In genomic region chr22:50178871-50179869, GRCh38 we compare ENCODE assay signal across 29 cellular contexts. TPM values are rescaled to one million over a fixed set of nuclear protein-coding genes. Genes with fewer than 3 reads are reported as not detected.
DNase-seq lines count a peak whose midpoint lies in the region; ATAC-seq, FAIRE-seq and TF ChIP-seq lines count a peak whose summit lies in the region.
"Had no signal": no experiment of that assay in that cellular context is flagged by ENCODE, and none has a peak within 500 bp of the region (broad histone marks: within the 10 kb centered on the region; RNA-seq: fewer than 3 reads in every experiment).

No MANE protein-coding gene starts in this region.

- no peaks in the 10 kb centered on the region for H3K9me3 Mint-ChIP-seq in activated naive CD8-positive, alpha-beta T cell treated with anti-CD3 and anti-CD28 coated beads, Interleukin-2, amount 10 ng/mL, durations not matched to agents 7 days and 5 days
- no peaks in the 10 kb centered on the region for H3K9me3 Mint-ChIP-seq in activated naive CD8-positive, alpha-beta T cell treated with anti-CD3 and anti-CD28 coated beads, Interleukin-2, amount 50 U/mL, for 24 hours
- H3K9me3 Mint-ChIP-seq: CD8-positive, alpha-beta memory T cell; nephron; T-helper 1 cell treated with Interleukin-12 subunit alpha and Interleukin-12 subunit beta and Interleukin-4 antibody, amounts not matched to agents 30 μg/mL and 1 μg/mL, for 36 hours had no signal

- H3K27me3 ChIP-seq in RWPE2 (ENCODE audit: insufficient read depth, poor library complexity, severe bottlenecking): no peaks in the 10 kb centered on the region
- H3K27me3 ChIP-seq in HepG2 (ENCODE audit: control insufficient read depth in 1 of 2, insufficient read depth in 2 of 2, low read length in 2 of 2): no peaks in the 10 kb centered on the region; a peak in 1 of 5 replicates
- H3K27me3 ChIP-seq in sigmoid colon: peaks cover 14 to 48% (median 19%) of the 10 kb centered on the region in 3 donors
- H3K27me3 ChIP-seq: vagina had no signal

- H3K4me2 ChIP-seq in HepG2 (ENCODE audit: low read depth, low read length): no peak overlapping the region
- H3K4me2 ChIP-seq: KMS-11, SK-N-SH had no signal

- no peak for ATAC-seq in activated naive CD8-positive, alpha-beta T cell treated with anti-CD3 and anti-CD28 coated beads, Interleukin-2, amount 10 ng/mL, durations not matched to agents 7 days and 5 days (ENCODE audit: low read depth)
- ATAC-seq in activated naive CD8-positive, alpha-beta T cell treated with anti-CD3 and anti-CD28 coated beads, Interleukin-2, amount 50 U/mL, for 24 hours: no peak
- ATAC-seq in RWPE2 (ENCODE audit: low read depth) (no peak), HepG2 (no peak), HG02588 (IDR thresholded peaks at IDR 0.05; ENCODE audit: unreplicated experiment) (no peak)
- ATAC-seq: gastrocnemius medialis had no signal

- no peak overlapping the region for H3K27ac Mint-ChIP-seq in activated naive CD8-positive, alpha-beta T cell treated with anti-CD3 and anti-CD28 coated beads, Interleukin-2, amount 10 ng/mL, durations not matched to agents 7 days and 5 days
- no peak overlapping the region for H3K27ac Mint-ChIP-seq in activated naive CD8-positive, alpha-beta T cell treated with anti-CD3 and anti-CD28 coated beads, Interleukin-2, amount 50 U/mL, for 24 hours
- H3K27ac Mint-ChIP-seq: progenitor cell of endocrine pancreas; T-helper 1 cell treated with Interleukin-12 subunit alpha and Interleukin-12 subunit beta and Interleukin-4 antibody, amounts not matched to agents 30 μg/mL and 1 μg/mL, for 36 hours had no signal

- H3K27me3 Mint-ChIP-seq in activated naive CD8-positive, alpha-beta T cell treated with anti-CD3 and anti-CD28 coated beads, Interleukin-2, amount 10 ng/mL, durations not matched to agents 7 days and 5 days: no peaks in the 10 kb centered on the region
- no peaks in the 10 kb centered on the region for H3K27me3 Mint-ChIP-seq in activated naive CD8-positive, alpha-beta T cell treated with anti-CD3 and anti-CD28 coated beads, Interleukin-2, amount 50 U/mL, for 24 hours
- H3K27me3 Mint-ChIP-seq: progenitor cell of endocrine pancreas had no signal

- WGBS in HepG2 (ENCODE audit: low lambda C conversion rate): 81% methylated on average over 35 of the region's 64 CpGs
- 70 to 83% methylated on average over 64 of the region's 64 CpGs for WGBS in sigmoid colon, 2 donors

- H3K4me1 Mint-ChIP-seq in activated naive CD8-positive, alpha-beta T cell treated with anti-CD3 and anti-CD28 coated beads, Interleukin-2, amount 10 ng/mL, durations not matched to agents 7 days and 5 days: peaks cover 3% of the 10 kb centered on the region
- peaks cover 3% of the 10 kb centered on the region for H3K4me1 Mint-ChIP-seq in activated naive CD8-positive, alpha-beta T cell treated with anti-CD3 and anti-CD28 coated beads, Interleukin-2, amount 50 U/mL, for 24 hours
- H3K4me1 Mint-ChIP-seq: nephron had no signal

- POLR2A ChIA-PET in activated naive CD8-positive, alpha-beta T cell treated with anti-CD3 and anti-CD28 coated beads, Interleukin-2, amount 10 ng/mL, durations not matched to agents 7 days and 5 days (lab: Charles Lee): no interaction called here
- POLR2A ChIA-PET in HepG2 (lab: Yijun Ruan, JAX): no interaction called here

- peak; percentile 30 for DNase-seq in activated naive CD8-positive, alpha-beta T cell treated with anti-CD3 and anti-CD28 coated beads, Interleukin-2, amount 10 ng/mL, durations not matched to agents 7 days and 5 days
- DNase-seq in activated naive CD8-positive, alpha-beta T cell treated with anti-CD3 and anti-CD28 coated beads, Interleukin-2, amount 50 U/mL, for 24 hours: no peak
- DNase-seq in RWPE2 (ENCODE audit: low spot score) (peak; percentile 55), HepG2 (ENCODE audit: low spot score) (no peak), sigmoid colon (peak; percentile 61), activated gamma-delta T cell (lab: John Stamatoyannopoulos, UW) (no peak)
- DNase-seq in activated CD8-positive, alpha-beta memory T cell treated with anti-CD3 and anti-CD28 coated beads for 24 hours: no peak
- DNase-seq: activated CD4-positive, alpha-beta T cell treated with anti-CD3 and anti-CD28 coated beads for 1 hour; activated gamma-delta T cell treated with Interleukin-2 at 50 U/mL for 16 hours; cerebellar nuclear complex; DMS153; gastrocnemius medialis; HCEC 1CT; hypothalamus; midbrain; NCI-H1436; NCI-H446 treated with DMSO at 0.1 percent for 48 hours; NCI-H82; RPMI8226; SK-N-SH; stimulated activated naive CD4-positive, alpha-beta T cell treated with Interleukin-2 at 50 U/mL for 16 hours had no signal

- no peak for TF ChIP-seq EP300 in HepG2 (IDR thresholded peaks at IDR 0.05; ENCODE audit: low read depth in 2 of 2, low read length in 2 of 2)
- no peak for TF ChIP-seq EP300 in HepG2 (CRISPR knock-in tag; IDR thresholded peaks at IDR 0.05; ENCODE audit: borderline replicate concordance)
- TF ChIP-seq EP300 in sigmoid colon (IDR thresholded peaks at IDR 0.05): no peak

- no peaks in the 10 kb centered on the region for H3K79me2 ChIP-seq in HepG2 (ENCODE audit: insufficient read depth, low read length)

- intact Hi-C loops in HepG2 (cut with micrococcal nuclease; ENCODE audit: unreplicated experiment) (no loop called here), sigmoid colon (cut with DNase I) (no loop called here)

- TF ChIP-seq CTCF in RWPE2 (IDR thresholded peaks at IDR 0.05; ENCODE audit: poor library complexity, severe bottlenecking): no peak
- no peak for TF ChIP-seq CTCF in HepG2 (CRISPR knock-in tag; IDR thresholded peaks at IDR 0.05)
- no peak for TF ChIP-seq CTCF in sigmoid colon (IDR thresholded peaks at IDR 0.05)

- TF ChIP-seq POLR2A in HepG2 (IDR thresholded peaks at IDR 0.05; ENCODE audit: insufficient read depth in 1 of 2, low read depth in 2 of 2, low read length in 2 of 2) (no peak), sigmoid colon (IDR thresholded peaks at IDR 0.05) (no peak)

- H3K36me3 ChIP-seq in RWPE2 (ENCODE audit: low read depth) (no peaks in the 10 kb centered on the region), HepG2 (replicated peaks in 1 of 2; ENCODE audit: control insufficient read depth in 1 of 2, insufficient read depth in 2 of 2, low read length in 2 of 2) (no peaks in the 10 kb centered on the region), sigmoid colon (no peaks in the 10 kb centered on the region)
- H3K36me3 ChIP-seq: gastrocnemius medialis, vagina had no signal

- no peak overlapping the region for H3K9ac ChIP-seq in HepG2 (ENCODE audit: insufficient read depth, low read depth, low read length)
- H3K9ac ChIP-seq: KMS-11, SK-N-SH had no signal

- H3K4me1 ChIP-seq in RWPE2 (ENCODE audit: insufficient read depth, poor library complexity, severe bottlenecking) (no peaks in the 10 kb centered on the region), HepG2 (ENCODE audit: insufficient read depth, low read length) (peaks cover 18% of the 10 kb centered on the region), sigmoid colon (peaks cover 0 to 14% (median 8%) of the 10 kb centered on the region in 4 donors)

- H3K9me3 ChIP-seq in RWPE2 (ENCODE audit: severe bottlenecking) (no peaks in the 10 kb centered on the region), HepG2 (ENCODE audit: low read length) (no peaks in the 10 kb centered on the region), sigmoid colon (no peaks in the 10 kb centered on the region)
- H3K9me3 ChIP-seq: gastrocnemius medialis, SK-N-SH, vagina had no signal

- H4K20me1 ChIP-seq in HepG2 (ENCODE audit: insufficient read depth, low read length): no peaks in the 10 kb centered on the region

- H3K4me3 ChIP-seq in RWPE2 (ENCODE audit: severe bottlenecking) (no peak overlapping the region), HepG2 (replicated peaks in 1 of 3; ENCODE audit: insufficient read depth in 1 of 3, low read depth in 2 of 3, low read length in 3 of 3) (no peak overlapping the region), sigmoid colon (no peak overlapping the region)
- H3K4me3 ChIP-seq: gastrocnemius medialis, vagina had no signal

- FAIRE-seq in HepG2 (lab: Jason Lieb, UNC): no peak
- FAIRE-seq: endometrium had no signal

- H3K27ac ChIP-seq in RWPE2 (ENCODE audit: poor library complexity, severe bottlenecking): no peak overlapping the region
- no peak overlapping the region for H3K27ac ChIP-seq in HepG2 (ENCODE audit: extremely low read length, insufficient read depth, low read length)
- H3K27ac ChIP-seq in sigmoid colon: no peak overlapping the region
- H3K27ac ChIP-seq: gastrocnemius medialis, KMS-11, vagina had no signal

- H3K36me3 Mint-ChIP-seq in activated naive CD8-positive, alpha-beta T cell treated with anti-CD3 and anti-CD28 coated beads, Interleukin-2, amount 10 ng/mL, durations not matched to agents 7 days and 5 days: no peaks in the 10 kb centered on the region
- H3K36me3 Mint-ChIP-seq in activated naive CD8-positive, alpha-beta T cell treated with anti-CD3 and anti-CD28 coated beads, Interleukin-2, amount 50 U/mL, for 24 hours (ENCODE audit: low read depth): no peaks in the 10 kb centered on the region
- H3K36me3 Mint-ChIP-seq: CD8-positive, alpha-beta memory T cell had no signal

- CTCF ChIA-PET in HepG2 (lab: Yijun Ruan, JAX; ENCODE audit: low intra/inter-chr PET ratio, low total read pairs): no interaction called here

- no peak for TF ChIP-seq RAD21 in HepG2 (CRISPR knock-in tag; IDR thresholded peaks at IDR 0.05)

- in situ Hi-C loops in HepG2 (cut with HindIII; ENCODE audit: extremely low pct_ligation_motif_present, low pct_unique_long_range_greater_than_20kb): no loop called here

- no peak overlapping the region for H2AFZ ChIP-seq in HepG2 (ENCODE audit: low read length)

- no peak overlapping the region for H3K4me3 Mint-ChIP-seq in activated naive CD8-positive, alpha-beta T cell treated with anti-CD3 and anti-CD28 coated beads, Interleukin-2, amount 10 ng/mL, durations not matched to agents 7 days and 5 days
- no peak overlapping the region for H3K4me3 Mint-ChIP-seq in activated naive CD8-positive, alpha-beta T cell treated with anti-CD3 and anti-CD28 coated beads, Interleukin-2, amount 50 U/mL, for 24 hours
- H3K4me3 Mint-ChIP-seq: T-helper 1 cell treated with Interleukin-12 subunit alpha and Interleukin-12 subunit beta and Interleukin-4 antibody, amounts not matched to agents 30 μg/mL and 1 μg/mL, for 36 hours had no signal

- no TSS peak for BruUV-seq in HepG2 (replicated peaks; lab: Mats Ljungman, UMichigan)

RNA-seq across cellular contexts. Expression of gene TRABD, which starts 6.5 kb away (rescaled TPM):
- 100 to 1,000 TPM; 116 to 121 TPM for total RNA-seq in activated naive CD8-positive, alpha-beta T cell treated with anti-CD3 and anti-CD28 coated beads, Interleukin-2, amount 10 ng/mL, durations not matched to agents 7 days and 5 days
- 16.2 and 21.5 TPM in 2 replicates for total RNA-seq in HepG2 (2016; rRNA removed; fragmentation: Illumina TruSeq; extraction: Trizol)
- total RNA-seq in HepG2 (2016; cell fraction: cytosol; rRNA removed; fragmentation: Illumina TruSeq; extraction: Trizol; ENCODE audit: low read depth): 8.1 and 8.5 TPM in 2 replicates
- 14.1 and 20.1 TPM in 2 replicates for total RNA-seq in HepG2 (2016; cell fraction: insoluble cytoplasmic fraction; rRNA removed; fragmentation: Illumina TruSeq; extraction: Trizol)
- 15.9 and 17.7 TPM in 2 replicates for total RNA-seq in HepG2 (2016; cell fraction: membrane; rRNA removed; fragmentation: Illumina TruSeq; extraction: Trizol)
- total RNA-seq in HepG2 (2016; cell fraction: nucleus; rRNA removed; fragmentation: Illumina TruSeq; extraction: Trizol): 12.3 and 17.7 TPM in 2 replicates
- 28.9 and 36.8 TPM in 2 replicates for polyA plus RNA-seq in HepG2 (2011; rRNA removed)
- polyA plus RNA-seq in HepG2 (2011; cell fraction: cytosol; rRNA removed): 15.8 and 28.0 TPM in 2 replicates
- polyA plus RNA-seq in HepG2 (2011; cell fraction: nucleus; rRNA removed): 241 and 327 TPM in 2 replicates
- polyA plus RNA-seq in HepG2 (2012): 19.6 and 35.2 TPM in 2 replicates
- polyA plus RNA-seq in HepG2 (2016; cell fraction: cytosol; fragmentation: Illumina TruSeq; extraction: Trizol; ENCODE audit: low read depth): 10.4 and 11.2 TPM in 2 replicates
- polyA plus RNA-seq in HepG2 (2016; cell fraction: insoluble cytoplasmic fraction; fragmentation: Illumina TruSeq; extraction: Trizol; ENCODE audit: low read depth): 19.9 and 22.8 TPM in 2 replicates
- polyA plus RNA-seq in HepG2 (2016; cell fraction: membrane; fragmentation: Illumina TruSeq; extraction: Trizol; ENCODE audit: low read depth): 15.2 and 16.9 TPM in 2 replicates
- polyA plus RNA-seq in HepG2 (2016; cell fraction: nucleus; fragmentation: Illumina TruSeq; extraction: Trizol; ENCODE audit: insufficient read depth, low read depth): 56.6 and 60.9 TPM in 2 replicates
- polyA minus RNA-seq in HepG2 (2011; rRNA and poly(A)+ RNA removed; ENCODE audit: low replicate concordance): 22.4 and 30.1 TPM in 2 replicates
- polyA minus RNA-seq in HepG2 (2011; cell fraction: cytosol; rRNA and poly(A)+ RNA removed): 9.7 and 11.7 TPM in 2 replicates
- 14.4 and 18.2 TPM in 2 replicates for polyA minus RNA-seq in HepG2 (2011; cell fraction: nucleus; rRNA and poly(A)+ RNA removed)
- total RNA-seq in sigmoid colon: 10 to 100 TPM; 14.2 to 21.4 (median 18.2) TPM
- polyA plus RNA-seq in sigmoid colon: 10 to 100 TPM; 24.6 to 88.1 (median 31.7) TPM

RNA-seq across cellular contexts. Expression of gene PANX2, which starts 8.6 kb away (rescaled TPM):
- total RNA-seq in activated naive CD8-positive, alpha-beta T cell treated with anti-CD3 and anti-CD28 coated beads, Interleukin-2, amount 10 ng/mL, durations not matched to agents 7 days and 5 days: under 1 TPM; 0.11 TPM
- total RNA-seq in HepG2 (2016; rRNA removed; fragmentation: Illumina TruSeq; extraction: Trizol) (0.15 and 0.58 TPM in 2 replicates), sigmoid colon (1 to 10 TPM in 1 of 4 donors, under 1 TPM in 2, not detected in 1; 0.27 to 3.0 (median 0.36) TPM)
- total RNA-seq in HepG2 (2016; cell fraction: cytosol; rRNA removed; fragmentation: Illumina TruSeq; extraction: Trizol; ENCODE audit: low read depth): 0.20 and 0.35 TPM in 2 replicates
- total RNA-seq in HepG2 (2016; cell fraction: insoluble cytoplasmic fraction; rRNA removed; fragmentation: Illumina TruSeq; extraction: Trizol): 0.19 TPM in 2 replicates
- total RNA-seq in HepG2 (2016; cell fraction: membrane; rRNA removed; fragmentation: Illumina TruSeq; extraction: Trizol): 1.1 and 1.4 TPM in 2 replicates
- total RNA-seq in HepG2 (2016; cell fraction: nucleus; rRNA removed; fragmentation: Illumina TruSeq; extraction: Trizol): 0.47 and 0.56 TPM in 2 replicates
- polyA plus RNA-seq in HepG2 (2011; rRNA removed) (1.1 TPM in 2 replicates), sigmoid colon (under 1 TPM in 2 of 3 donors, not detected in 1; 0.17 to 0.60 TPM)
- 0.99 and 1.7 TPM in 2 replicates for polyA plus RNA-seq in HepG2 (2011; cell fraction: cytosol; rRNA removed)
- polyA plus RNA-seq in HepG2 (2011; cell fraction: nucleus; rRNA removed): 2.5 and 4.2 TPM in 2 replicates
- 1.6 and 3.8 TPM in 2 replicates for polyA plus RNA-seq in HepG2 (2012)
- polyA plus RNA-seq in HepG2 (2016; cell fraction: cytosol; fragmentation: Illumina TruSeq; extraction: Trizol; ENCODE audit: low read depth): 1.3 and 1.4 TPM in 2 replicates
- polyA plus RNA-seq in HepG2 (2016; cell fraction: insoluble cytoplasmic fraction; fragmentation: Illumina TruSeq; extraction: Trizol; ENCODE audit: low read depth): 1.1 and 1.4 TPM in 2 replicates
- 2.9 and 3.6 TPM in 2 replicates for polyA plus RNA-seq in HepG2 (2016; cell fraction: membrane; fragmentation: Illumina TruSeq; extraction: Trizol; ENCODE audit: low read depth)
- polyA plus RNA-seq in HepG2 (2016; cell fraction: nucleus; fragmentation: Illumina TruSeq; extraction: Trizol; ENCODE audit: insufficient read depth, low read depth): 2.0 and 2.3 TPM in 2 replicates
- 0.78 and 0.84 TPM in 2 replicates for polyA minus RNA-seq in HepG2 (2011; rRNA and poly(A)+ RNA removed; ENCODE audit: low replicate concordance)
- 0.30 and 0.79 TPM in 2 replicates for polyA minus RNA-seq in HepG2 (2011; cell fraction: cytosol; rRNA and poly(A)+ RNA removed)
- polyA minus RNA-seq in HepG2 (2011; cell fraction: nucleus; rRNA and poly(A)+ RNA removed): 0.37 and 0.39 TPM in 2 replicates
- polyA plus RNA-seq: CD8-positive, alpha-beta memory T cell had no signal

RNA-seq across cellular contexts. Expression of gene SELENOO, which starts 21.6 kb away (rescaled TPM):
- total RNA-seq in activated naive CD8-positive, alpha-beta T cell treated with anti-CD3 and anti-CD28 coated beads, Interleukin-2, amount 10 ng/mL, durations not matched to agents 7 days and 5 days: 10 to 100 TPM; 27.9 to 33.3 TPM
- total RNA-seq in HepG2 (2016; rRNA removed; fragmentation: Illumina TruSeq; extraction: Trizol): 12.5 and 19.0 TPM in 2 replicates
- 2.8 and 3.8 TPM in 2 replicates for total RNA-seq in HepG2 (2016; cell fraction: cytosol; rRNA removed; fragmentation: Illumina TruSeq; extraction: Trizol; ENCODE audit: low read depth)
- total RNA-seq in HepG2 (2016; cell fraction: insoluble cytoplasmic fraction; rRNA removed; fragmentation: Illumina TruSeq; extraction: Trizol): 9.4 and 19.8 TPM in 2 replicates
- 6.0 and 7.6 TPM in 2 replicates for total RNA-seq in HepG2 (2016; cell fraction: membrane; rRNA removed; fragmentation: Illumina TruSeq; extraction: Trizol)
- 18.8 and 19.9 TPM in 2 replicates for total RNA-seq in HepG2 (2016; cell fraction: nucleus; rRNA removed; fragmentation: Illumina TruSeq; extraction: Trizol)
- 14.4 and 18.7 TPM in 2 replicates for polyA plus RNA-seq in HepG2 (2011; rRNA removed)
- polyA plus RNA-seq in HepG2 (2011; cell fraction: cytosol; rRNA removed): 10.0 and 18.1 TPM in 2 replicates
- polyA plus RNA-seq in HepG2 (2011; cell fraction: nucleus; rRNA removed): 88.6 and 104 TPM in 2 replicates
- 10.9 and 17.7 TPM in 2 replicates for polyA plus RNA-seq in HepG2 (2012)
- 3.5 and 4.0 TPM in 2 replicates for polyA plus RNA-seq in HepG2 (2016; cell fraction: cytosol; fragmentation: Illumina TruSeq; extraction: Trizol; ENCODE audit: low read depth)
- polyA plus RNA-seq in HepG2 (2016; cell fraction: insoluble cytoplasmic fraction; fragmentation: Illumina TruSeq; extraction: Trizol; ENCODE audit: low read depth): 9.5 and 12.3 TPM in 2 replicates
- 4.9 and 5.3 TPM in 2 replicates for polyA plus RNA-seq in HepG2 (2016; cell fraction: membrane; fragmentation: Illumina TruSeq; extraction: Trizol; ENCODE audit: low read depth)
- polyA plus RNA-seq in HepG2 (2016; cell fraction: nucleus; fragmentation: Illumina TruSeq; extraction: Trizol; ENCODE audit: insufficient read depth, low read depth): 54.2 and 57.7 TPM in 2 replicates
- polyA minus RNA-seq in HepG2 (2011; rRNA and poly(A)+ RNA removed; ENCODE audit: low replicate concordance): 9.7 and 16.7 TPM in 2 replicates
- polyA minus RNA-seq in HepG2 (2011; cell fraction: cytosol; rRNA and poly(A)+ RNA removed): 6.4 and 6.9 TPM in 2 replicates
- 7.5 and 7.7 TPM in 2 replicates for polyA minus RNA-seq in HepG2 (2011; cell fraction: nucleus; rRNA and poly(A)+ RNA removed)
- total RNA-seq in sigmoid colon: 10 to 100 TPM; 17.5 to 30.2 (median 22.3) TPM
- 10 to 100 TPM; 10.2 to 26.5 (median 15.7) TPM for polyA plus RNA-seq in sigmoid colon

Comparison
In these comparisons a context has a peak if more than half of its experiments do, and no peak if none do; other contexts are left out.
1. DNase-seq: peak in activated naive CD8-positive, alpha-beta T cell treated with anti-CD3 and anti-CD28 coated beads, Interleukin-2, amount 10 ng/mL, durations not matched to agents 7 days and 5 days (single experiment), RWPE2 (single experiment) and sigmoid colon (single experiment); none in activated naive CD8-positive, alpha-beta T cell treated with anti-CD3 and anti-CD28 coated beads, Interleukin-2, amount 50 U/mL, for 24 hours (single experiment), HepG2 (single experiment), activated gamma-delta T cell (single experiment) and activated CD8-positive, alpha-beta memory T cell treated with anti-CD3 and anti-CD28 coated beads for 24 hours (single experiment).